ENCODE assay signal across 1 cellular context in the genomic region with DNA sequence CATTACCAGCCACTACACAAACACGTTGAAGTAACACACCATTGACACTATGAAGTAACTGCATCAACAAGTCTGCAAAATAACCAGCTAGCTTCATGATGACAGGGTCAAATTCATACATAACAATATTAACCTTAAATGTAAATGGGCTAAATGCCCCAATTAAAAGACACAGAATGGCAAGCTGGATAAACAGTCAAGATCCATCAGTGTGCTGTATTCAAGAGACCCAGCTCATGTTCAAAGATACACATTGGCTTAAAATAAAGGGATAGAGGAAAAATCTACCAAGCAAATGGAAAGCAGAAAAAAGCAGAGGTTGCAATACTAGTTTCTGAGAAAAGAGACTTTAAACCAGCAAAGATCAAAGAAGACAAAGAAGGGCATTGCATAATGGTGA.
A peak's percentile ranks its signal among the peaks of the same experiment; 100 is the strongest.
TF ChIP-seq lines count a peak whose summit lies in the region.
"Not testable (repeated sequence)": the region's sequence is repeated elsewhere in the genome, so short reads cannot be mapped to it uniquely, and the experiment has no call there.

No MANE protein-coding gene starts in this region.

- H3K36me3 ChIP-seq in HEK293 (ENCODE audit: control insufficient read depth in 2 of 2, insufficient read depth in 1 of 2, low read length in 2 of 2), result not testable (repeated sequence)

- POLR2A ChIA-PET in HEK293 (lab: Yijun Ruan, JAX), result not testable (repeated sequence)

- not testable (repeated sequence) for H3K9me3 ChIP-seq in HEK293 (ENCODE audit: control insufficient read depth, insufficient read depth, low read depth, low read length)

- TF ChIP-seq CTCF in HEK293 (tag by site-specific recombination; IDR thresholded peaks at IDR 0.05), result not testable (repeated sequence)

- not testable (repeated sequence) for H3K4me3 ChIP-seq in HEK293 (ENCODE audit: low read depth, low read length)

- H3K4me1 ChIP-seq in HEK293 (ENCODE audit: control insufficient read depth, insufficient read depth, low read length), result not testable (repeated sequence)

- CTCF ChIA-PET in HEK293 (lab: Yijun Ruan, JAX), result not testable (repeated sequence)

- not testable (repeated sequence) for H3K27ac ChIP-seq in HEK293 (ENCODE audit: extremely low read depth, low read depth, low read length)

TF ChIP-seq in HEK293, 187 proteins besides CTCF, POLR2A, EP300 and RAD21:
- peak; percentile 73 for TF ChIP-seq SETDB1 (IDR thresholded peaks at IDR 0.05; ENCODE audit: insufficient read length, low read length)
- TF ChIP-seq ZNF529 (tag by site-specific recombination; IDR thresholded peaks at IDR 0.05; ENCODE audit: insufficient replicate concordance), result peak; percentile 67
